31 cellular contexts compared by ENCODE assay signal in genomic region chr13:90156390-90156789, GRCh38.
"Had no signal": no experiment of that assay in that cellular context is flagged by ENCODE, and none has a peak within 500 bp of the region (broad histone marks: within the 10 kb centered on the region; RNA-seq: fewer than 3 reads in every experiment).

No MANE protein-coding gene starts in this region.

- H3K9ac ChIP-seq: SK-N-SH had no signal

- DNase-seq: activated CD4-positive, alpha-beta T cell treated with anti-CD3 and anti-CD28 coated beads for 36 hours; activated CD4-positive, alpha-beta T cell treated with anti-CD3 and anti-CD28 coated beads, Interleukin-2, amount 10 ng/mL, durations not matched to agents 7 days and 5 days; activated CD4-positive, alpha-beta T cell treated with anti-CD3 and anti-CD28 coated beads, Interleukin-2, amount 50 U/mL, for 48 hours; activated CD8-positive, alpha-beta T cell treated with anti-CD3 and anti-CD28 coated beads, Interleukin-2, amount 10 ng/mL, durations not matched to agents 7 days and 5 days; activated gamma-delta T cell; activated naive CD4-positive, alpha-beta T cell treated with Interleukin-2 at 50 U/mL for 16 hours; activated naive CD8-positive, alpha-beta T cell treated with anti-CD3 and anti-CD28 coated beads, Interleukin-2, amount 10 ng/mL, durations not matched to agents 7 days and 5 days; activated T-cell treated with anti-CD3 and anti-CD28 coated beads, Interleukin-2, amount 50 U/mL, for 24 hours; amygdala; MM.1S; MV-4-11; NCI-H1092; NCI-H1436; NCI-H1694; NCI-H1930; NCI-H2081 treated with DMSO at 0.1 percent for 48 hours; NCI-H2171; NCI-H510A; NCI-H526; SHP77; SJCRH30; SK-N-SH had no signal

- H3K4me2 ChIP-seq: SK-N-SH had no signal

- H3K9me2 ChIP-seq: SK-N-SH had no signal

- H3K36me3 ChIP-seq: ascending aorta, cardiac muscle cell, SJCRH30 had no signal

- H3K4me3 Mint-ChIP-seq: activated CD4-positive, alpha-beta T cell treated with anti-CD3 and anti-CD28 coated beads for 36 hours; activated CD4-positive, alpha-beta T cell treated with anti-CD3 and anti-CD28 coated beads, Interleukin-2, amount 10 ng/mL, durations not matched to agents 7 days and 5 days; activated CD8-positive, alpha-beta T cell treated with anti-CD3 and anti-CD28 coated beads, Interleukin-2, amount 10 ng/mL, durations not matched to agents 7 days and 5 days; activated naive CD4-positive, alpha-beta T cell treated with anti-CD3 and anti-CD28 coated beads, Interleukin-2, amount 50 U/mL, for 24 hours; activated naive CD8-positive, alpha-beta T cell treated with anti-CD3 and anti-CD28 coated beads, Interleukin-2, amount 10 ng/mL, durations not matched to agents 7 days and 5 days; activated T-cell treated with anti-CD3 and anti-CD28 coated beads, Interleukin-2, amount 50 U/mL, for 24 hours; central memory CD8-positive, alpha-beta T cell; T-helper 1 cell treated with Interleukin-12 subunit alpha and Interleukin-12 subunit beta and Interleukin-4 antibody, amounts not matched to agents 30 μg/mL and 1 μg/mL, for 36 hours; T-helper 2 cell treated with Interferon-gamma antibody and Interleukin-4, amounts not matched to agents 5 μg/mL and 100 μg/mL, for 36 hours; WTC11 had no signal

- H3K27me3 Mint-ChIP-seq: activated CD4-positive, alpha-beta T cell treated with anti-CD3 and anti-CD28 coated beads for 36 hours; activated CD4-positive, alpha-beta T cell treated with anti-CD3 and anti-CD28 coated beads, Interleukin-2, amount 10 ng/mL, durations not matched to agents 7 days and 5 days; activated naive CD4-positive, alpha-beta T cell treated with anti-CD3 and anti-CD28 coated beads, Interleukin-2, amount 50 U/mL, for 24 hours; activated naive CD8-positive, alpha-beta T cell treated with anti-CD3 and anti-CD28 coated beads, Interleukin-2, amount 10 ng/mL, durations not matched to agents 7 days and 5 days; activated T-cell treated with anti-CD3 and anti-CD28 coated beads, Interleukin-2, amount 50 U/mL, for 24 hours; central memory CD8-positive, alpha-beta T cell had no signal

- H3K27ac ChIP-seq: ascending aorta, cardiac muscle cell, SJCRH30 had no signal

- H3K9me3 ChIP-seq: ascending aorta, SJCRH30, SK-N-SH had no signal

- H3K27ac Mint-ChIP-seq: activated CD4-positive, alpha-beta T cell treated with anti-CD3 and anti-CD28 coated beads for 36 hours; activated CD4-positive, alpha-beta T cell treated with anti-CD3 and anti-CD28 coated beads, Interleukin-2, amount 10 ng/mL, durations not matched to agents 7 days and 5 days; activated CD8-positive, alpha-beta T cell treated with anti-CD3 and anti-CD28 coated beads, Interleukin-2, amount 10 ng/mL, durations not matched to agents 7 days and 5 days; activated naive CD4-positive, alpha-beta T cell treated with anti-CD3 and anti-CD28 coated beads, Interleukin-2, amount 50 U/mL, for 24 hours; activated naive CD8-positive, alpha-beta T cell treated with anti-CD3 and anti-CD28 coated beads, Interleukin-2, amount 10 ng/mL, durations not matched to agents 7 days and 5 days; activated T-cell treated with anti-CD3 and anti-CD28 coated beads, Interleukin-2, amount 50 U/mL, for 24 hours; activated T-helper 2 cell treated with anti-CD3 and anti-CD28 coated beads, Interferon-gamma antibody, Interleukin-2, Interleukin-4, amounts not matched to agents 10 μg/mL and 5 μg/mL and 100 μg/mL, durations not matched to agents 14 hours and 24 hours and 36 hours; T-helper 1 cell treated with Interleukin-12 subunit alpha and Interleukin-12 subunit beta and Interleukin-4 antibody, amounts not matched to agents 30 μg/mL and 1 μg/mL, for 36 hours; T-helper 2 cell treated with Interferon-gamma antibody and Interleukin-4, amounts not matched to agents 5 μg/mL and 100 μg/mL, for 36 hours; WTC11 had no signal

- FAIRE-seq: TTC549 had no signal

- H3K4me3 ChIP-seq: ascending aorta, cardiac muscle cell, SJCRH30 had no signal

- H3K36me3 Mint-ChIP-seq: activated naive CD4-positive, alpha-beta T cell treated with anti-CD3 and anti-CD28 coated beads, Interleukin-2, amount 50 U/mL, for 24 hours; activated naive CD8-positive, alpha-beta T cell treated with anti-CD3 and anti-CD28 coated beads, Interleukin-2, amount 10 ng/mL, durations not matched to agents 7 days and 5 days; WTC11 had no signal

- H3K4me1 ChIP-seq: ascending aorta, SJCRH30 had no signal

- H3K27me3 ChIP-seq: ascending aorta, cardiac muscle cell, SJCRH30 had no signal

- H3K4me1 Mint-ChIP-seq: activated CD4-positive, alpha-beta T cell treated with anti-CD3 and anti-CD28 coated beads for 36 hours; activated CD4-positive, alpha-beta T cell treated with anti-CD3 and anti-CD28 coated beads, Interleukin-2, amount 10 ng/mL, durations not matched to agents 7 days and 5 days; activated naive CD4-positive, alpha-beta T cell treated with anti-CD3 and anti-CD28 coated beads, Interleukin-2, amount 50 U/mL, for 24 hours; activated naive CD8-positive, alpha-beta T cell treated with anti-CD3 and anti-CD28 coated beads, Interleukin-2, amount 10 ng/mL, durations not matched to agents 7 days and 5 days; central memory CD8-positive, alpha-beta T cell had no signal

- H3K9me3 Mint-ChIP-seq: activated naive CD4-positive, alpha-beta T cell treated with anti-CD3 and anti-CD28 coated beads, Interleukin-2, amount 50 U/mL, for 24 hours had no signal
